ENCODE assay signal across 37 cellular contexts in the genomic region with DNA sequence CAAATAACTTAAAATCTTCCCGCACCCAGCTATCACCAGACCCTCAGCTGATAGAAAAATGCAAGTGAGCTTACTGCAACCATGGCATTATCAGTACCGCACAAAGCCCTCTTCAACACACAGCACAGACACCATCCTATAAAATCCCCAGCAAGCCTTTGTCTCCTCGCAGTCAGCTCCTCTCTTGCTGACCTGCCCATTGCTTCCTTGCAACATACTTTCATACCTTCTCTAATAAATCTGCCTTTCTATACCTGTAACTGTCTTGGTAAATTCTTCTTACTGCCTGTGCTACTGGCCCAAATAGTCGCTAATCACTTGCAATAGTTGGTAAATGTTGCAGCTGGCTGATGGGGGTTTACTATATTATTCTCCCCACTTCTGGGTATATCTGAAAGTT.
"Had no signal": no experiment of that assay in that cellular context is flagged by ENCODE, and none has a peak within 500 bp of the region (broad histone marks: within the 10 kb centered on the region; RNA-seq: fewer than 3 reads in every experiment).

No MANE protein-coding gene starts in this region.

- H3K36me3 ChIP-seq: adrenal gland, brain microvascular endothelial cell, breast epithelium had no signal

- FAIRE-seq: astrocyte, TTC549 had no signal

- H3K4me1 Mint-ChIP-seq: activated B cell treated with CpG ODN at 0.5 μM for 24 hours; activated CD4-positive, alpha-beta T cell treated with anti-CD3 and anti-CD28 coated beads, Interleukin-2, amount 10 ng/mL, durations not matched to agents 24 days and 14 days; activated naive CD8-positive, alpha-beta T cell treated with anti-CD3 and anti-CD28 coated beads for 36 hours; activated T-helper 17 cell treated with anti-CD3 and anti-CD28 coated beads, Interleukin-2, amount 50 U/mL, for 72 hours had no signal

- H3K27ac Mint-ChIP-seq: activated B cell treated with CpG ODN at 0.5 μM for 24 hours; activated CD4-positive, alpha-beta memory T cell treated with anti-CD3 and anti-CD28 coated beads for 36 hours; activated CD4-positive, alpha-beta T cell treated with anti-CD3 and anti-CD28 coated beads, Interleukin-2, amount 10 ng/mL, durations not matched to agents 24 days and 14 days; activated CD8-positive, alpha-beta T cell treated with anti-CD3 and anti-CD28 coated beads for 36 hours; activated naive CD4-positive, alpha-beta T cell treated with anti-CD3 and anti-CD28 coated beads for 36 hours; activated naive CD4-positive, alpha-beta T cell treated with anti-CD3 and anti-CD28 coated beads, Interleukin-2, amount 50 U/mL, for 72 hours; activated naive CD8-positive, alpha-beta T cell treated with anti-CD3 and anti-CD28 coated beads for 36 hours; activated T-cell treated with anti-CD3 and anti-CD28 coated beads, Interleukin-2, amount 50 U/mL, for 72 hours; activated T-helper 1 cell treated with anti-CD3 and anti-CD28 coated beads, Interleukin-12 subunit alpha, Interleukin-12 subunit beta, Interleukin-2, Interleukin-4 antibody, amounts not matched to agents 30 ng/mL and 10 ng/mL and 1 ng/mL, durations not matched to agents 14 hours and 24 hours and 36 hours; activated T-helper 17 cell treated with anti-CD3 and anti-CD28 coated beads, Interleukin-2, amount 50 U/mL, for 72 hours; T-helper 1 cell treated with Interleukin-12 subunit alpha and Interleukin-12 subunit beta and Interleukin-4 antibody, amounts not matched to agents 30 μg/mL and 1 μg/mL, for 36 hours; T-helper 2 cell treated with Interferon-gamma antibody and Interleukin-4, amounts not matched to agents 5 μg/mL and 100 μg/mL, for 36 hours had no signal

- H3K9me3 ChIP-seq: adrenal gland, body of pancreas, breast epithelium had no signal

- H3K4me3 ChIP-seq: adrenal gland, body of pancreas, breast epithelium had no signal

- H3K4me3 Mint-ChIP-seq: activated B cell treated with CpG ODN at 0.5 μM for 24 hours; activated CD4-positive, alpha-beta memory T cell treated with anti-CD3 and anti-CD28 coated beads for 36 hours; activated CD4-positive, alpha-beta T cell treated with anti-CD3 and anti-CD28 coated beads, Interleukin-2, amount 10 ng/mL, durations not matched to agents 24 days and 14 days; activated CD8-positive, alpha-beta T cell treated with anti-CD3 and anti-CD28 coated beads for 36 hours; activated naive CD4-positive, alpha-beta T cell treated with anti-CD3 and anti-CD28 coated beads for 36 hours; activated naive CD8-positive, alpha-beta T cell treated with anti-CD3 and anti-CD28 coated beads for 36 hours; activated T-cell treated with anti-CD3 and anti-CD28 coated beads, Interleukin-2, amount 50 U/mL, for 4 hours; activated T-cell treated with anti-CD3 and anti-CD28 coated beads, Interleukin-2, amount 50 U/mL, for 72 hours; activated T-helper 1 cell treated with anti-CD3 and anti-CD28 coated beads, Interleukin-12 subunit alpha, Interleukin-12 subunit beta, Interleukin-2, Interleukin-4 antibody, amounts not matched to agents 30 ng/mL and 10 ng/mL and 1 ng/mL, durations not matched to agents 14 hours and 24 hours and 36 hours; activated T-helper 17 cell treated with anti-CD3 and anti-CD28 coated beads, Interleukin-2, amount 50 U/mL, for 72 hours; T-helper 1 cell treated with Interleukin-12 subunit alpha and Interleukin-12 subunit beta and Interleukin-4 antibody, amounts not matched to agents 30 μg/mL and 1 μg/mL, for 36 hours; T-helper 2 cell treated with Interferon-gamma antibody and Interleukin-4, amounts not matched to agents 5 μg/mL and 100 μg/mL, for 36 hours had no signal

- H3K27me3 Mint-ChIP-seq: activated CD4-positive, alpha-beta memory T cell treated with anti-CD3 and anti-CD28 coated beads for 36 hours; activated CD4-positive, alpha-beta T cell treated with anti-CD3 and anti-CD28 coated beads, Interleukin-2, amount 10 ng/mL, durations not matched to agents 24 days and 14 days had no signal

- DNase-seq: activated B cell treated with CpG ODN at 0.5 μM for 24 hours; activated CD4-positive, alpha-beta memory T cell treated with anti-CD3 and anti-CD28 coated beads for 36 hours; activated CD4-positive, alpha-beta T cell treated with anti-CD3 and anti-CD28 coated beads for 4 hours; activated CD4-positive, alpha-beta T cell treated with anti-CD3 and anti-CD28 coated beads, Interleukin-2, amount 10 ng/mL, durations not matched to agents 24 days and 14 days; activated CD4-positive, alpha-beta T cell treated with anti-CD3 and anti-CD28 coated beads, Interleukin-2, amount 50 U/mL, for 1 hour; activated CD4-positive, alpha-beta T cell treated with anti-CD3 and anti-CD28 coated beads, Interleukin-2, amount 50 U/mL, for 4 hours; activated CD4-positive, CD25-positive, alpha-beta regulatory T cell treated with anti-CD3 and anti-CD28 coated beads, Interleukin-2, amount 50 U/mL, for 72 hours; activated CD8-positive, alpha-beta memory T cell treated with anti-CD3 and anti-CD28 coated beads, Interleukin-2, amount 50 U/mL, for 4 hours; activated CD8-positive, alpha-beta T cell treated with anti-CD3 and anti-CD28 coated beads for 36 hours; activated effector memory CD4-positive, alpha-beta T cell treated with anti-CD3 and anti-CD28 coated beads, Interleukin-2, amount 50 U/mL, for 16 hours; activated gamma-delta T cell treated with Interleukin-2 at 50 U/mL for 16 hours; activated naive CD4-positive, alpha-beta T cell; activated naive CD4-positive, alpha-beta T cell treated with anti-CD3 and anti-CD28 coated beads for 36 hours; activated naive CD4-positive, alpha-beta T cell treated with anti-CD3 and anti-CD28 coated beads, Interleukin-2, amount 50 U/mL, for 16 hours; activated naive CD8-positive, alpha-beta T cell treated with anti-CD3 and anti-CD28 coated beads for 36 hours; activated T-cell treated with anti-CD3 and anti-CD28 coated beads for 4 hours; activated T-cell treated with anti-CD3 and anti-CD28 coated beads, Interleukin-2, amount 50 U/mL, for 1 hour; activated T-cell treated with anti-CD3 and anti-CD28 coated beads, Interleukin-2, amount 50 U/mL, for 4 hours; activated T-cell treated with anti-CD3 and anti-CD28 coated beads, Interleukin-2, amount 50 U/mL, for 72 hours; adrenal gland; amniotic stem cell; aorta; body of pancreas; brain microvascular endothelial cell; central memory CD4-positive, alpha-beta T cell; T-helper 1 cell; T-helper 2 cell; T-helper 9 cell had no signal

- H3K36me3 Mint-ChIP-seq: activated CD4-positive, alpha-beta memory T cell treated with anti-CD3 and anti-CD28 coated beads for 36 hours; activated naive CD4-positive, alpha-beta T cell treated with anti-CD3 and anti-CD28 coated beads, Interleukin-2, amount 50 U/mL, for 72 hours; activated naive CD8-positive, alpha-beta T cell treated with anti-CD3 and anti-CD28 coated beads for 36 hours had no signal

- ATAC-seq: activated CD8-positive, alpha-beta T cell treated with anti-CD3 and anti-CD28 coated beads for 36 hours; activated naive CD4-positive, alpha-beta T cell treated with anti-CD3 and anti-CD28 coated beads, Interleukin-2, amount 50 U/mL, for 72 hours; activated T-cell treated with anti-CD3 and anti-CD28 coated beads, Interleukin-2, amount 50 U/mL, for 4 hours; activated T-cell treated with anti-CD3 and anti-CD28 coated beads, Interleukin-2, amount 50 U/mL, for 72 hours; activated T-helper 17 cell treated with anti-CD3 and anti-CD28 coated beads, Interleukin-2, amount 50 U/mL, for 72 hours; body of pancreas had no signal

- H3K4me1 ChIP-seq: adrenal gland, body of pancreas, breast epithelium had no signal

- H3K27me3 ChIP-seq: adrenal gland, body of pancreas, brain microvascular endothelial cell, breast epithelium had no signal

- H3K27ac ChIP-seq: adrenal gland, body of pancreas, brain microvascular endothelial cell, breast epithelium, VCaP had no signal

- H3K9me3 Mint-ChIP-seq: activated B cell treated with CpG ODN at 0.5 μM for 24 hours; activated CD4-positive, alpha-beta memory T cell treated with anti-CD3 and anti-CD28 coated beads for 36 hours; activated CD4-positive, alpha-beta T cell treated with anti-CD3 and anti-CD28 coated beads, Interleukin-2, amount 10 ng/mL, durations not matched to agents 24 days and 14 days; activated CD8-positive, alpha-beta T cell treated with anti-CD3 and anti-CD28 coated beads for 36 hours; activated naive CD4-positive, alpha-beta T cell treated with anti-CD3 and anti-CD28 coated beads for 36 hours; activated naive CD4-positive, alpha-beta T cell treated with anti-CD3 and anti-CD28 coated beads, Interleukin-2, amount 50 U/mL, for 72 hours; activated naive CD8-positive, alpha-beta T cell treated with anti-CD3 and anti-CD28 coated beads for 36 hours; activated T-cell treated with anti-CD3 and anti-CD28 coated beads, Interleukin-2, amount 50 U/mL, for 4 hours; activated T-cell treated with anti-CD3 and anti-CD28 coated beads, Interleukin-2, amount 50 U/mL, for 72 hours; activated T-helper 1 cell treated with anti-CD3 and anti-CD28 coated beads, Interleukin-12 subunit alpha, Interleukin-12 subunit beta, Interleukin-2, Interleukin-4 antibody, amounts not matched to agents 30 ng/mL and 10 ng/mL and 1 ng/mL, durations not matched to agents 14 hours and 24 hours and 36 hours; activated T-helper 17 cell treated with anti-CD3 and anti-CD28 coated beads, Interleukin-2, amount 50 U/mL, for 72 hours; T-helper 1 cell treated with Interleukin-12 subunit alpha and Interleukin-12 subunit beta and Interleukin-4 antibody, amounts not matched to agents 30 μg/mL and 1 μg/mL, for 36 hours; T-helper 2 cell treated with Interferon-gamma antibody and Interleukin-4, amounts not matched to agents 5 μg/mL and 100 μg/mL, for 36 hours had no signal
